Comparison of ENCODE assay signal across 15 cellular contexts in the genomic region with DNA sequence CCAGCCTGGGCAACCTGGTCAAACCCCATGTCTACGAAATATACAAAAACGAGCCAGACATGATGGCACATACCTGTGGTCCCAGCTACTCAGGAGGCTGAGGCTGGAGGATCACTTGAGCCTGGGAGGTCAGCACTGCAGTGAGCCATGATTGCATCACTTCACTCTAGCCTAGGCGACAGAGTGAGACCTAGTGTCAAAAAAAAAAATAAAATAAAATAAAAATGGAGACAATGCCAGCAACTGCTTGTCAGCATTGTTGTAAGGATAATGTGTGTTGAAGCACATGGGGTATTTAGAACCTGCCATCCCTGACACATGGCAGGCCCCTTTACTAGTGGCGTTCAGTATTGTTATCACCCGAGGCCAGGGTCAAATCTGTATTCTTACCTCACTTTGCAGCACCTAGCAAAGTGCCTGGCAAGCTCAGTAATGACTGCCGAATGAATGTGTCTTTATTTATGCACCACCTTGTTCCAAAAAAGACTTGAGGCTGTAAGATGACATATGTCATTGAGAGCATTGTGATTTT. TPM values are rescaled to one million over a fixed set of nuclear protein-coding genes. Genes with fewer than 3 reads are reported as not detected.
DNase-seq lines count a peak whose midpoint lies in the region; ATAC-seq and TF ChIP-seq lines count a peak whose summit lies in the region.
"Had no signal": no experiment of that assay in that cellular context is flagged by ENCODE, and none has a peak within 500 bp of the region (broad histone marks: within the 10 kb centered on the region; RNA-seq: fewer than 3 reads in every experiment).

No MANE protein-coding gene starts in this region.

- H3K4me3 Mint-ChIP-seq in CD4-positive, alpha-beta memory T cell = peak overlapping the region; percentile 16 to 82 (median 76)
- peak overlapping the region; percentile 14 for H3K4me3 Mint-ChIP-seq in activated CD4-positive, alpha-beta memory T cell treated with anti-CD3 and anti-CD28 coated beads for 36 hours
- H3K4me3 Mint-ChIP-seq: mesothelial cell of epicardium had no signal

- H3K4me3 ChIP-seq in A673 (ENCODE audit: low read depth, low read length, poor library complexity, severe bottlenecking) (no peak overlapping the region), right atrium auricular region (no peak overlapping the region), WERI-Rb-1 (ENCODE audit: low read depth, low read length) (no peak overlapping the region)
- peak overlapping the region in 1 of 2 donors; percentile 49 for H3K4me3 ChIP-seq in CD4-positive, alpha-beta memory T cell (ENCODE audit: low read length in 2 of 2)
- H3K4me3 ChIP-seq: gastroesophageal sphincter had no signal

- H3K27ac ChIP-seq in A673 (ENCODE audit: low read depth, low read length, poor library complexity, severe bottlenecking) = peak overlapping the region; percentile 68
- peak overlapping the region; percentile 44 for H3K27ac ChIP-seq in CD4-positive, alpha-beta memory T cell (ENCODE audit: low read depth, low read length)
- H3K27ac ChIP-seq in right atrium auricular region = peak overlapping the region; percentile 66 to 70
- no peak overlapping the region for H3K27ac ChIP-seq in WERI-Rb-1
- H3K27ac ChIP-seq: gastroesophageal sphincter had no signal

- H3K9me3 ChIP-seq in A673 (ENCODE audit: low read depth, low read length, poor library complexity, severe bottlenecking) = no peaks in the 10 kb centered on the region
- H3K9me3 ChIP-seq in CD4-positive, alpha-beta memory T cell (ENCODE audit: control insufficient read depth in 1 of 2, low read length in 2 of 2) = no peaks in the 10 kb centered on the region
- no peaks in the 10 kb centered on the region for H3K9me3 ChIP-seq in right atrium auricular region
- no peaks in the 10 kb centered on the region for H3K9me3 ChIP-seq in WERI-Rb-1 (ENCODE audit: severe bottlenecking)
- H3K9me3 ChIP-seq: BE2C, gastroesophageal sphincter, Peyer's patch had no signal

- no peaks in the 10 kb centered on the region for H3K36me3 ChIP-seq in A673 (ENCODE audit: insufficient read depth, low read length, poor library complexity, severe bottlenecking)
- no peaks in the 10 kb centered on the region for H3K36me3 ChIP-seq in CD4-positive, alpha-beta memory T cell (ENCODE audit: insufficient read depth, low read length)
- H3K36me3 ChIP-seq in right atrium auricular region = no peaks in the 10 kb centered on the region
- no peaks in the 10 kb centered on the region for H3K36me3 ChIP-seq in WERI-Rb-1
- H3K36me3 ChIP-seq: BE2C, gastroesophageal sphincter, Peyer's patch had no signal

- POLR2A ChIA-PET in A673 (lab: Charles Lee; ENCODE audit: low non-redundant PET) = interaction anchor here (0.6 kb wide), 1 partner anchor 222 kb away, joined by 4 read pairs; no protein-coding TSS in a partner anchor
- POLR2A ChIA-PET in CD4-positive, alpha-beta memory T cell (lab: Charles Lee; ENCODE audit: partially characterized antibody) = interaction anchor here (1.4 to 2.4 kb wide), 3 partner anchors 16 to 411 kb away, joined by 6 to 34 read pairs (median 12); partner anchors contain the start of gene ZBTB6
- POLR2A ChIA-PET in activated CD4-positive, alpha-beta memory T cell treated with anti-CD3 and anti-CD28 coated beads for 36 hours (lab: Charles Lee) = interaction anchor here (0.6 to 2.7 kb wide), 2 partner anchors 15 to 1128 kb away, joined by 3 to 18 read pairs; no protein-coding TSS in a partner anchor

- peak overlapping the region; percentile 70 to 96 (median 92) for H3K27ac Mint-ChIP-seq in CD4-positive, alpha-beta memory T cell
- H3K27ac Mint-ChIP-seq in activated CD4-positive, alpha-beta memory T cell treated with anti-CD3 and anti-CD28 coated beads for 36 hours = peak overlapping the region; percentile 81

- no peaks in the 10 kb centered on the region for H3K9me3 Mint-ChIP-seq in CD4-positive, alpha-beta memory T cell
- no peaks in the 10 kb centered on the region for H3K9me3 Mint-ChIP-seq in activated CD4-positive, alpha-beta memory T cell treated with anti-CD3 and anti-CD28 coated beads for 36 hours
- H3K9me3 Mint-ChIP-seq: mesothelial cell of epicardium had no signal

- H3K36me3 Mint-ChIP-seq in CD4-positive, alpha-beta memory T cell = no peaks in the 10 kb centered on the region
- H3K36me3 Mint-ChIP-seq in activated CD4-positive, alpha-beta memory T cell treated with anti-CD3 and anti-CD28 coated beads for 36 hours = no peaks in the 10 kb centered on the region
- H3K36me3 Mint-ChIP-seq: mesothelial cell of epicardium had no signal

- no peaks in the 10 kb centered on the region for H3K27me3 Mint-ChIP-seq in CD4-positive, alpha-beta memory T cell
- H3K27me3 Mint-ChIP-seq in activated CD4-positive, alpha-beta memory T cell treated with anti-CD3 and anti-CD28 coated beads for 36 hours = no peaks in the 10 kb centered on the region

- no TSS peak for BruUV-seq in A673 (replicated peaks; lab: Mats Ljungman, UMichigan)

- peaks cover 17% of the 10 kb centered on the region for H3K4me1 ChIP-seq in A673 (ENCODE audit: insufficient read depth, low read length, poor library complexity, severe bottlenecking)
- peaks cover 28% of the 10 kb centered on the region for H3K4me1 ChIP-seq in CD4-positive, alpha-beta memory T cell (ENCODE audit: insufficient read depth, low read length)
- peaks cover 0 to 29% of the 10 kb centered on the region in 2 donors for H3K4me1 ChIP-seq in right atrium auricular region
- H3K4me1 ChIP-seq: BE2C had no signal

- H3K27me3 ChIP-seq in A673 (replicated peaks; ENCODE audit: insufficient read depth, low read depth, low read length, poor library complexity) (no peaks in the 10 kb centered on the region), right atrium auricular region (no peaks in the 10 kb centered on the region), WERI-Rb-1 (ENCODE audit: insufficient read depth, low read depth, severe bottlenecking) (no peaks in the 10 kb centered on the region)
- H3K27me3 ChIP-seq in CD4-positive, alpha-beta memory T cell (ENCODE audit: insufficient read depth, low read length) = no peaks in the 10 kb centered on the region
- H3K27me3 ChIP-seq: BE2C, gastroesophageal sphincter, Peyer's patch had no signal

- CTCF ChIA-PET in A673 (lab: Charles Lee) = no interaction called here
- CTCF ChIA-PET in CD4-positive, alpha-beta memory T cell (lab: Charles Lee; ENCODE audit: partially characterized antibody) = interaction anchor here (1.1 to 1.7 kb wide), 3 partner anchors 16 to 30 kb away, joined by 3 to 9 read pairs (median 6); no protein-coding TSS in a partner anchor
- CTCF ChIA-PET in activated CD4-positive, alpha-beta memory T cell treated with anti-CD3 and anti-CD28 coated beads for 36 hours (lab: Charles Lee) = interaction anchor here (1.2 kb wide), 1 partner anchor 16 kb away, joined by 5 read pairs; no protein-coding TSS in a partner anchor

- H3K4me1 Mint-ChIP-seq in CD4-positive, alpha-beta memory T cell = peaks cover 22 to 45% (median 28%) of the 10 kb centered on the region in 4 donors
- H3K4me1 Mint-ChIP-seq in activated CD4-positive, alpha-beta memory T cell treated with anti-CD3 and anti-CD28 coated beads for 36 hours (ENCODE audit: low read depth) = peaks cover 23% of the 10 kb centered on the region

- ATAC-seq in GM21576 (IDR thresholded peaks at IDR 0.05; ENCODE audit: unreplicated experiment) (no peak), GM18520 (IDR thresholded peaks at IDR 0.05; ENCODE audit: unreplicated experiment) (no peak)
- ATAC-seq: gastroesophageal sphincter had no signal

- intact Hi-C loops in A673 (cut with micrococcal nuclease; ENCODE audit: unreplicated experiment) = no loop called here
- intact Hi-C loops in CD4-positive, alpha-beta memory T cell (cut with micrococcal nuclease) = loop anchor here (10.0 kb wide), 1 partner anchor 419 kb away; the partner anchor contains the start of gene RC3H2
- intact Hi-C loops in activated CD4-positive, alpha-beta memory T cell treated with anti-CD3 and anti-CD28 coated beads for 36 hours (cut with micrococcal nuclease) = loop anchor here (2.0 kb wide), 2 partner anchors 19 to 55 kb away; partner anchors contain the start of gene STRBP

- DNase-seq in A673 (ENCODE audit: low spot score) (no peak), right atrium auricular region (ENCODE audit: low spot score) (no peak), WERI-Rb-1 (no peak)
- DNase-seq in CD4-positive, alpha-beta memory T cell = no peak
- DNase-seq in activated CD4-positive, alpha-beta memory T cell treated with anti-CD3 and anti-CD28 coated beads for 36 hours = no peak
- DNase-seq: BE2C, NCI-H1930, NCI-H524 had no signal

- no peak for TF ChIP-seq CTCF in A673 (conservative IDR thresholded peaks at IDR 0.05; ENCODE audit: low read depth, low read length)
- TF ChIP-seq CTCF in right atrium auricular region (IDR thresholded peaks at IDR 0.05) = no peak
- TF ChIP-seq CTCF in WERI-Rb-1 (IDR thresholded peaks at IDR 0.05; ENCODE audit: low read depth, low read length) = no peak

RNA-seq across cellular contexts. Expression of gene CRB2, which starts 32.4 kb away (rescaled TPM):
- 0.47 and 0.55 TPM in 2 replicates for total RNA-seq in A673 (2021)
- not detected for total RNA-seq in CD4-positive, alpha-beta memory T cell
- polyA plus RNA-seq in CD4-positive, alpha-beta memory T cell = not detected
- not detected for total RNA-seq in activated CD4-positive, alpha-beta memory T cell treated with anti-CD3 and anti-CD28 coated beads for 36 hours
- total RNA-seq in right atrium auricular region = 1 to 10 TPM; 1.6 to 3.5 TPM
- total RNA-seq: gastroesophageal sphincter; M059J; T-helper 1 cell treated with Interleukin-12 subunit alpha and Interleukin-12 subunit beta and Interleukin-4 antibody, amounts not matched to agents 30 ng/mL and 1 ng/mL, for 36 hours had no signal

RNA-seq across cellular contexts. Expression of gene STRBP, which starts 55.2 kb away (rescaled TPM):
- total RNA-seq in A673 (2021) = 79.4 and 84.9 TPM in 2 replicates
- 10 to 100 TPM; 21.1 to 23.8 TPM for total RNA-seq in CD4-positive, alpha-beta memory T cell
- 10 to 100 TPM; 17.5 to 21.5 TPM for polyA plus RNA-seq in CD4-positive, alpha-beta memory T cell
- total RNA-seq in activated CD4-positive, alpha-beta memory T cell treated with anti-CD3 and anti-CD28 coated beads for 36 hours = 10 to 100 TPM; 27.5 to 29.1 TPM
- total RNA-seq in right atrium auricular region = 10 to 100 TPM; 10.0 to 12.6 TPM
